ENCODE assay signal across 13 cellular contexts in the genomic region with DNA sequence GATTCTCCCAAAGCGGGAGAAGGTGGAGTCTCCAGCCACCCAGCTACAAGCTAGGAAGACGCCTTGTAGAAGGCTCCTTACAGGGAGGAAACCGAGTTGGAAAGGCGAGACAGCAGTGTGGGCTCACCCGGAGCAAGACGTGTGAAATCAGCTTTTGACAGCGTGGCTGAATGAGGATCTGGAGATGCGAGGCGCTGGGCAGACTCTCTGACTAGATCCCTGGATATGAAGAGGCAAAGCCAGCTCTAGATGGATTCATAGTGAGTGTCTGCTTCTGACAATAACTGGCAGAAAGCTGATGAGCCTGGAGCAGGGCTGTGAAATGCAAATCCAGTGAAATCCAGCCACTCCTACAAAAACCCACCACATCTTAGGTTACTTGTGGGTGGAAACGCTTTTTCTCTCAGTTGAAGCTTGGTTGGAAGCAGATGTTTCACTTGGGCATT. TPM values are rescaled to one million over a fixed set of nuclear protein-coding genes. Genes with fewer than 3 reads are reported as not detected.
A peak's percentile ranks its signal among the peaks of the same experiment; 100 is the strongest.
DNase-seq lines count a peak whose midpoint lies in the region; ATAC-seq and TF ChIP-seq lines count a peak whose summit lies in the region.
"Had no signal": no experiment of that assay in that cellular context is flagged by ENCODE, and none has a peak within 500 bp of the region (broad histone marks: within the 10 kb centered on the region; RNA-seq: fewer than 3 reads in every experiment).

No MANE protein-coding gene starts in this region.

- TF ChIP-seq POLR2A in suprapubic skin (IDR thresholded peaks at IDR 0.05) = no peak

- H3K27me3 ChIP-seq in HUES48 (ENCODE audit: control insufficient read depth, insufficient read depth, low read length) (no peaks in the 10 kb centered on the region), mucosa of rectum (ENCODE audit: control insufficient read depth in 2 of 2, insufficient read depth in 2 of 2, low read length in 2 of 2) (no peaks in the 10 kb centered on the region), suprapubic skin (no peaks in the 10 kb centered on the region)

- ATAC-seq in T-cell (replicated peaks in 1 of 4) = no peak
- ATAC-seq in GM21737 (IDR thresholded peaks at IDR 0.05; ENCODE audit: unreplicated experiment) = no peak
- ATAC-seq: activated naive CD4-positive, alpha-beta T cell treated with anti-CD3 and anti-CD28 coated beads, Interleukin-2, amount 50 U/mL, for 72 hours had no signal

- no peaks in the 10 kb centered on the region for H3K9me3 ChIP-seq in HUES48 (ENCODE audit: control insufficient read depth, insufficient read depth, low read length)
- H3K9me3 ChIP-seq in mucosa of rectum (ENCODE audit: control insufficient read depth in 2 of 2, low read length in 2 of 2) = no peaks in the 10 kb centered on the region
- H3K9me3 ChIP-seq in suprapubic skin = no peaks in the 10 kb centered on the region
- H3K9me3 ChIP-seq: prostate gland had no signal

- peak overlapping the region; percentile 76 for H3K27ac ChIP-seq in HUES48 (ENCODE audit: low read depth, low read length)
- peak overlapping the region; percentile 68 to 74 for H3K27ac ChIP-seq in mucosa of rectum (ENCODE audit: low read depth in 2 of 2, low read length in 2 of 2)
- peak overlapping the region; percentile 79 for H3K27ac ChIP-seq in suprapubic skin

- H3K27ac Mint-ChIP-seq in chondrocyte (ENCODE audit: unreplicated experiment) = peak overlapping the region; percentile 93
- no peak overlapping the region for H3K27ac Mint-ChIP-seq in T-cell
- no peak overlapping the region for H3K27ac Mint-ChIP-seq in activated T-cell treated with anti-CD3 and anti-CD28 coated beads, Interleukin-2, amount 50 U/mL, for 24 hours
- H3K27ac Mint-ChIP-seq: mesothelial cell of epicardium had no signal

- peaks cover 18% of the 10 kb centered on the region for H3K4me1 ChIP-seq in HUES48 (ENCODE audit: control insufficient read depth, insufficient read depth, low read length)
- peaks cover 0 to 5% of the 10 kb centered on the region in 2 donors for H3K4me1 ChIP-seq in mucosa of rectum (ENCODE audit: control insufficient read depth in 2 of 2, insufficient read depth in 2 of 2, low read length in 2 of 2)
- H3K4me1 ChIP-seq in suprapubic skin = peaks cover 36% of the 10 kb centered on the region
- H3K4me1 ChIP-seq: prostate gland had no signal

- H3K9me3 Mint-ChIP-seq in chondrocyte (ENCODE audit: low read depth) (no peaks in the 10 kb centered on the region), T-cell (no peaks in the 10 kb centered on the region)
- H3K9me3 Mint-ChIP-seq in activated T-cell treated with anti-CD3 and anti-CD28 coated beads, Interleukin-2, amount 50 U/mL, for 24 hours = no peaks in the 10 kb centered on the region
- H3K9me3 Mint-ChIP-seq: activated naive CD4-positive, alpha-beta T cell treated with anti-CD3 and anti-CD28 coated beads, Interleukin-2, amount 50 U/mL, for 72 hours; mesothelial cell of epicardium had no signal

- H3K9ac ChIP-seq in HUES48 (ENCODE audit: low read depth, low read length) (no peak overlapping the region), mucosa of rectum (ENCODE audit: low read depth in 1 of 2, low read length in 2 of 2) (no peak overlapping the region)

- no peak for TF ChIP-seq EP300 in suprapubic skin (IDR thresholded peaks at IDR 0.05)

- H3K4me3 Mint-ChIP-seq in chondrocyte (ENCODE audit: unreplicated experiment) = no peak overlapping the region
- no peak overlapping the region for H3K4me3 Mint-ChIP-seq in T-cell
- H3K4me3 Mint-ChIP-seq in activated T-cell treated with anti-CD3 and anti-CD28 coated beads, Interleukin-2, amount 50 U/mL, for 24 hours = no peak overlapping the region
- H3K4me3 Mint-ChIP-seq: mesothelial cell of epicardium had no signal

- peaks cover 46% of the 10 kb centered on the region for H3K4me1 Mint-ChIP-seq in chondrocyte (ENCODE audit: low read depth)
- H3K4me1 Mint-ChIP-seq in T-cell = no peaks in the 10 kb centered on the region
- no peaks in the 10 kb centered on the region for H3K4me1 Mint-ChIP-seq in activated T-cell treated with anti-CD3 and anti-CD28 coated beads, Interleukin-2, amount 50 U/mL, for 24 hours (ENCODE audit: low read depth)

- TF ChIP-seq CTCF in chondrocyte (IDR thresholded peaks at IDR 0.05) (no peak), suprapubic skin (IDR thresholded peaks at IDR 0.05) (no peak)

- POLR2A ChIA-PET in T-cell (lab: Charles Lee) = no interaction called here

- peaks cover 12% of the 10 kb centered on the region for H3K36me3 Mint-ChIP-seq in chondrocyte (ENCODE audit: low read depth)
- peaks cover 26% of the 10 kb centered on the region for H3K36me3 Mint-ChIP-seq in T-cell
- peaks cover 34% of the 10 kb centered on the region for H3K36me3 Mint-ChIP-seq in activated T-cell treated with anti-CD3 and anti-CD28 coated beads, Interleukin-2, amount 50 U/mL, for 24 hours (ENCODE audit: low read depth)

- WGBS in suprapubic skin = 66% methylated on average over 10 of the region's 10 CpGs

- no peak for DNase-seq in chondrocyte (ENCODE audit: low spot score)
- DNase-seq in suprapubic skin (ENCODE audit: low spot score in 2 of 2) = peak in 1 of 2 donors; percentile 48
- DNase-seq in T-cell = no peak
- no peak for DNase-seq in activated T-cell treated with anti-CD3 and anti-CD28 coated beads, Interleukin-2, amount 50 U/mL, for 24 hours
- no peak for DNase-seq in T1000 (lab: John Stamatoyannopoulos, UW)
- DNase-seq: NCI-H1105; stimulated activated CD4-positive, alpha-beta T cell treated with anti-CD3 and anti-CD28 coated beads, Interleukin-2, amount 100 ng/mL, for 48 hours had no signal

- H3K27me3 Mint-ChIP-seq in chondrocyte (ENCODE audit: low read depth) = no peaks in the 10 kb centered on the region
- H3K27me3 Mint-ChIP-seq in T-cell = no peaks in the 10 kb centered on the region
- H3K27me3 Mint-ChIP-seq in activated T-cell treated with anti-CD3 and anti-CD28 coated beads, Interleukin-2, amount 50 U/mL, for 24 hours = no peaks in the 10 kb centered on the region

- H3K36me3 ChIP-seq in HUES48 (ENCODE audit: control insufficient read depth, insufficient read depth, low read length) = no peaks in the 10 kb centered on the region
- peaks cover 3 to 13% of the 10 kb centered on the region in 2 donors for H3K36me3 ChIP-seq in mucosa of rectum (ENCODE audit: control insufficient read depth in 2 of 2, insufficient read depth in 2 of 2, low read length in 2 of 2)
- peaks cover 44% of the 10 kb centered on the region for H3K36me3 ChIP-seq in suprapubic skin

- H3K4me3 ChIP-seq in HUES48 (ENCODE audit: low read depth, low read length) (no peak overlapping the region), mucosa of rectum (ENCODE audit: low read length in 2 of 2) (no peak overlapping the region), suprapubic skin (no peak overlapping the region)
- H3K4me3 ChIP-seq: prostate gland had no signal

- CTCF ChIA-PET in T-cell (lab: Charles Lee) = no interaction called here

RNA-seq across cellular contexts. Expression of a gene that starts 41.0 kb away (rescaled TPM):
- total RNA-seq in chondrocyte (0.12 to 0.46 TPM in 2 of 3 replicates, not detected in the other), suprapubic skin (1 to 10 TPM in 2 of 4 donors, under 1 TPM in 2; 0.21 to 3.9 (median 1.7) TPM), T-cell (under 1 TPM in 3 of 5 donors, not detected in 2; 0.13 to 0.50 (median 0.37) TPM)

RNA-seq across cellular contexts. Expression of a gene that starts 46.8 kb away (rescaled TPM):
- total RNA-seq in chondrocyte = 38.8 to 44.3 TPM (median 40.0 TPM) in 3 replicates
- 100 to 1,000 TPM in 1 of 4 donors, 10 to 100 TPM in 3; 59.2 to 111 (median 82.5) TPM for total RNA-seq in suprapubic skin
- 10 to 100 TPM; 43.0 to 79.8 (median 60.7) TPM for total RNA-seq in T-cell

RNA-seq across cellular contexts. Expression of a gene that starts 49.2 kb away (rescaled TPM):
- total RNA-seq in chondrocyte (18.0 to 26.4 TPM (median 18.9 TPM) in 3 replicates), suprapubic skin (10 to 100 TPM in 3 of 4 donors, 1 to 10 TPM in 1; 9.7 to 25.3 (median 10.7) TPM), T-cell (10 to 100 TPM in 3 of 5 donors, 1 to 10 TPM in 2; 5.1 to 13.4 (median 12.0) TPM)
